ENCODE assay signal across 8 cellular contexts in genomic region chr19:58182989-58183821, GRCh38. TPM values are rescaled to one million over a fixed set of nuclear protein-coding genes. Genes with fewer than 3 reads are reported as not detected.
DNase-seq lines count a peak whose midpoint lies in the region; ATAC-seq and TF ChIP-seq lines count a peak whose summit lies in the region.

TSS of gene ZNF274 (plus strand) at chr19:58183061. CDS start at chr19:58183966, 905 bp downstream.

- H2AFZ ChIP-seq in OCI-LY7 (ENCODE audit: low read length) = peak within 1 kb of the TSS; percentile 77

- intact Hi-C loops in Calu3 (cut with micrococcal nuclease; ENCODE audit: unreplicated experiment) (loop anchor here (1.0 to 10.0 kb wide), 3 partner anchors 120 to 222 kb away; partner anchors contain the start of genes ZNF584 and ZSCAN22), OCI-LY7 (cut with micrococcal nuclease; ENCODE audit: unreplicated experiment) (loop anchor here (1.0 to 2.0 kb wide), 6 partner anchors 96 to 336 kb away; partner anchors contain the start of genes ERVK3-1, ZBTB45, ZNF324B and ZNF584)

- peaks cover 66% of the 10 kb centered on the region for H3K36me3 Mint-ChIP-seq in Calu3 (ENCODE audit: insufficient read depth, unreplicated experiment)

- peaks cover 27% of the 10 kb centered on the region; the same call in 1 of the 2 replicates for H3K9me3 ChIP-seq in OCI-LY7 (ENCODE audit: low read length)

- H3K4me3 Mint-ChIP-seq in Calu3 (ENCODE audit: low read depth, unreplicated experiment) = peak within 1 kb of the TSS; percentile 98

- DNase-seq in Calu3 = peak; percentile 98
- DNase-seq in HUDEP-2 (lab: John Stamatoyannopoulos, UW; ENCODE audit: unreplicated experiment in 76 of 76) = peak; percentile 64 to 99 (median 94)
- peak; percentile 96 for DNase-seq in OCI-LY7 (ENCODE audit: low spot score)
- DNase-seq in activated T-cell treated with anti-CD3 and anti-CD28 coated beads for 4 hours = peak; percentile 89
- peak; percentile 84 for DNase-seq in epithelial cell of prostate (ENCODE audit: low read depth, low spot score)
- peak; percentile 94 for DNase-seq in mucosa of gallbladder (ENCODE audit: low spot score)
- peak; percentile 93 for DNase-seq in stimulated activated CD8-positive, alpha-beta memory T cell treated with anti-CD3 and anti-CD28 coated beads, Interleukin-4, amount 100 ng/mL, for 24 hours (ENCODE audit: low read depth)

- H3K9me2 ChIP-seq in OCI-LY7 (ENCODE audit: insufficient read depth, low read length) = no peaks in the 10 kb centered on the region

- H3K4me3 ChIP-seq in OCI-LY7 (ENCODE audit: low read depth, low read length, poor library complexity, severe bottlenecking) = peak within 1 kb of the TSS; percentile 85

- no TSS peak for BruUV-seq in Calu3 (replicated peaks; lab: Mats Ljungman, UMichigan)
- BruUV-seq in OCI-LY7 (replicated peaks; lab: Mats Ljungman, UMichigan) = no TSS peak

- peaks cover 12% of the 10 kb centered on the region for H3K4me1 ChIP-seq in OCI-LY7 (ENCODE audit: insufficient read depth, low read length, poor library complexity, severe bottlenecking)

- CTCF ChIA-PET in Calu3 (lab: Charles Lee) = no interaction called here
- CTCF ChIA-PET in OCI-LY7 (lab: Charles Lee; ENCODE audit: unreplicated experiment) = no interaction called here

- H3K27ac Mint-ChIP-seq in Calu3 (ENCODE audit: unreplicated experiment) = peak within 1 kb of the TSS; percentile 98

- H3K36me3 ChIP-seq in OCI-LY7 (ENCODE audit: insufficient read depth, low read length) = peaks cover 38% of the 10 kb centered on the region

- peak within 1 kb of the TSS; percentile 98 for H3K4me2 ChIP-seq in OCI-LY7 (ENCODE audit: low read length)

- H3K4me1 Mint-ChIP-seq in Calu3 (ENCODE audit: low read depth, unreplicated experiment) = peaks cover 14% of the 10 kb centered on the region

- ATAC-seq in GM21381 (IDR thresholded peaks at IDR 0.05; ENCODE audit: unreplicated experiment) = peak; percentile 86

- H3K27me3 Mint-ChIP-seq in Calu3 (ENCODE audit: unreplicated experiment) = no peaks in the 10 kb centered on the region

- peaks cover 18% of the 10 kb centered on the region for H3K9me3 Mint-ChIP-seq in Calu3 (ENCODE audit: low read depth, unreplicated experiment)

- TF ChIP-seq CTCF in Calu3 (IDR thresholded peaks at IDR 0.05; ENCODE audit: unreplicated experiment) (no peak), OCI-LY7 (conservative IDR thresholded peaks at IDR 0.05; ENCODE audit: low read length) (no peak)

- H3K27ac ChIP-seq in OCI-LY7 (ENCODE audit: low read depth, low read length, poor library complexity, severe bottlenecking) (peak within 1 kb of the TSS; percentile 86), epithelial cell of prostate (peak within 1 kb of the TSS; percentile 99)

- POLR2A ChIA-PET in OCI-LY7 (lab: Charles Lee) = interaction anchor here (0.8 kb wide), 1 partner anchor 10 kb away, joined by 3 read pairs; no protein-coding TSS in a partner anchor

- H4K20me1 ChIP-seq in OCI-LY7 (ENCODE audit: insufficient read depth, low read length) = no peaks in the 10 kb centered on the region

- peaks cover 13% of the 10 kb centered on the region; the same call in 1 of the 2 replicates for H3K79me2 ChIP-seq in OCI-LY7 (ENCODE audit: insufficient read depth, low read depth, low read length)

RNA-seq across cellular contexts. Expression of gene ZNF274, which starts in this region (rescaled TPM):
- total RNA-seq in Calu3 (2022) = 43.2 and 44.6 TPM in 2 replicates
- 36.4 and 68.3 TPM in 2 replicates for total RNA-seq in OCI-LY7 (2014; rRNA removed; shearing (Covaris generic))
- total RNA-seq in OCI-LY7 (2022) = 36.2 and 42.4 TPM in 2 replicates
- 33.8 TPM for total RNA-seq in mucosa of gallbladder

Comparison
In these comparisons a context has a peak if more than half of its experiments do, and no peak if none do; other contexts are left out.
1. Peak in every context shown above with its lines: DNase-seq, ATAC-seq, H3K4me3 ChIP-seq and H3K27ac ChIP-seq.